Comparison of ENCODE assay signal across 33 cellular contexts in the genomic region with DNA sequence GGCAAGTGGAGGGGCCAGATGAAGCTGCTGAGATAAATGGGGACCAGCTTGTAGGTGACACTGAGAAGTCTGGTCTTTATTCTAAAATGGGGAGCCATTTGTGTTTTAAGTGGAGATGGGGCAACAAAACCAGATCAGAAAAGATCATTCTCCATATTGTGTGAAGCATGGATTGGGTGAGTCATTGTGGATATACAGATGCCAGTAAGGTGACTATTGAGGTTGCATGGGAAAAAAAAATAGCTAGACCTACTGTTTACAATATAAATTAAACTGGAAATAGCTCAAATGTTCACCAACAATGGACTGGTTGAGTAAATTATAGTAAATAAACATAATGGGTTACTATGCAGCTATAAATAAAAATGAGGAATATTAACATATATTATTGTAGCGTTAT. TPM values are rescaled to one million over a fixed set of nuclear protein-coding genes. Genes with fewer than 3 reads are reported as not detected.
DNase-seq lines count a peak whose midpoint lies in the region; ATAC-seq, FAIRE-seq and TF ChIP-seq lines count a peak whose summit lies in the region.
"Had no signal": no experiment of that assay in that cellular context is flagged by ENCODE, and none has a peak within 500 bp of the region (broad histone marks: within the 10 kb centered on the region; RNA-seq: fewer than 3 reads in every experiment).

No MANE protein-coding gene starts in this region.

- BruUV-seq in IMR-90 (replicated peaks; lab: Mats Ljungman, UMichigan): no TSS peak

- H4K8ac ChIP-seq in IMR-90 (ENCODE audit: low read depth in 2 of 2, low read length in 2 of 2): peak overlapping the region in 1 of 2 experiments; percentile 41; a peak in 1 of 4 replicates

- H4K20me1 ChIP-seq in IMR-90 (ENCODE audit: insufficient read depth, low read length) (no peaks in the 10 kb centered on the region), astrocyte (ENCODE audit: insufficient read depth, low read length) (no peaks in the 10 kb centered on the region)
- H4K20me1 ChIP-seq: BLaER1 treated with 17β-estradiol and CSF1 and Interleukin-3, amounts not matched to agents 10 nM and 100 nM had no signal

- peak overlapping the region; percentile 65; the same call in 1 of the 2 replicates for H2AK5ac ChIP-seq in IMR-90 (ENCODE audit: low read depth, low read length)

- H3K36me3 ChIP-seq in IMR-90 (ENCODE audit: control insufficient read depth, insufficient read depth, low read length) (no peaks in the 10 kb centered on the region), astrocyte (ENCODE audit: insufficient read depth, low read length) (no peaks in the 10 kb centered on the region), heart left ventricle (no peaks in the 10 kb centered on the region)
- H3K36me3 ChIP-seq: BLaER1 treated with 17β-estradiol and CSF1 and Interleukin-3, amounts not matched to agents 10 nM and 100 nM; HAP-1; heart right ventricle; neutrophil; upper lobe of left lung had no signal

- peak overlapping the region; percentile 28; the same call in 1 of the 2 replicates for H2BK120ac ChIP-seq in IMR-90 (ENCODE audit: low read depth, low read length)

- in situ Hi-C loops in IMR-90 (cut with MboI; ENCODE audit: low sequenced_read_pairs): no loop called here

- no peak overlapping the region for H4K5ac ChIP-seq in IMR-90 (ENCODE audit: low read depth, low read length)

- H3K9ac ChIP-seq in IMR-90 (ENCODE audit: low read depth, low read length) (no peak overlapping the region), astrocyte (ENCODE audit: low read length) (no peak overlapping the region)
- H3K9ac ChIP-seq: BLaER1 treated with 17β-estradiol and CSF1 and Interleukin-3, amounts not matched to agents 10 nM and 100 nM had no signal

- TF ChIP-seq POLR2A in IMR-90 (IDR thresholded peaks at IDR 0.05; ENCODE audit: low read depth, low read length) (no peak), heart left ventricle (IDR thresholded peaks at IDR 0.05) (no peak)

- no peaks in the 10 kb centered on the region for H3K27me3 ChIP-seq in IMR-90 (ENCODE audit: control insufficient read depth, insufficient read depth, low read length)
- no peaks in the 10 kb centered on the region for H3K27me3 ChIP-seq in astrocyte (ENCODE audit: insufficient read depth, low read length)
- peaks cover 2% of the 10 kb centered on the region for H3K27me3 ChIP-seq in foreskin keratinocyte
- peaks cover 0 to 16% (median 0%) of the 10 kb centered on the region in 9 donors for H3K27me3 ChIP-seq in heart left ventricle
- H3K27me3 ChIP-seq: BLaER1 treated with 17β-estradiol and CSF1 and Interleukin-3, amounts not matched to agents 10 nM and 100 nM had no signal

- no peak overlapping the region for H3K27ac ChIP-seq in IMR-90 (ENCODE audit: insufficient read depth, low read length)
- H3K27ac ChIP-seq in astrocyte (ENCODE audit: low read depth, low read length): no peak overlapping the region
- H3K27ac ChIP-seq in foreskin keratinocyte: no peak overlapping the region
- no peak overlapping the region for H3K27ac ChIP-seq in heart left ventricle
- H3K27ac ChIP-seq: BLaER1 treated with 17β-estradiol and CSF1 and Interleukin-3, amounts not matched to agents 10 nM and 100 nM; heart right ventricle; neutrophil; upper lobe of left lung; VCaP had no signal

- H3K79me2 ChIP-seq in astrocyte (ENCODE audit: insufficient read depth, low read length): no peaks in the 10 kb centered on the region

- H3K9me3 Mint-ChIP-seq in astrocyte (ENCODE audit: unreplicated experiment): no peaks in the 10 kb centered on the region
- H3K9me3 Mint-ChIP-seq: T-helper 2 cell treated with Interferon-gamma antibody and Interleukin-4, amounts not matched to agents 5 μg/mL and 100 μg/mL, for 36 hours had no signal

- H3K4me1 Mint-ChIP-seq in astrocyte (ENCODE audit: low read depth, unreplicated experiment): peaks cover 6% of the 10 kb centered on the region
- H3K4me1 Mint-ChIP-seq: activated CD4-positive, alpha-beta T cell treated with anti-CD3 and anti-CD28 coated beads, Interleukin-2, amount 10 ng/mL, durations not matched to agents 24 days and 14 days had no signal

- peak overlapping the region; percentile 34 for H3K14ac ChIP-seq in IMR-90 (replicated peaks; ENCODE audit: low read depth, low read length)

- H3K9me3 ChIP-seq in IMR-90 (ENCODE audit: control insufficient read depth, insufficient read depth, low read length) (no peaks in the 10 kb centered on the region), astrocyte (ENCODE audit: insufficient read depth, low read depth, low read length) (no peaks in the 10 kb centered on the region), heart left ventricle (peaks cover 0 to 12% (median 0%) of the 10 kb centered on the region in 12 donors)
- H3K9me3 ChIP-seq: HAP-1, neutrophil, upper lobe of left lung had no signal

- peak; percentile 51; the same call in 1 of the 2 replicates for ATAC-seq in IMR-90 (ENCODE audit: low read depth)
- peak; percentile 56 for ATAC-seq in foreskin keratinocyte
- ATAC-seq in activated CD4-positive, CD25-positive, alpha-beta regulatory T cell treated with anti-CD3 and anti-CD28 coated beads, Interleukin-2, amount 50 U/mL, for 24 hours: no peak
- ATAC-seq in heart left ventricle: no peak
- ATAC-seq: heart right ventricle, K562, left colon, sciatic nerve had no signal

- H2BK5ac ChIP-seq in IMR-90 (ENCODE audit: low read depth, low read length, poor library complexity, severe bottlenecking): no peak overlapping the region

- H3K4me3 ChIP-seq in IMR-90 (ENCODE audit: insufficient read depth, low read depth, low read length): no peak overlapping the region
- H3K4me3 ChIP-seq in astrocyte (ENCODE audit: insufficient read depth, low read depth, low read length): no peak overlapping the region
- no peak overlapping the region for H3K4me3 ChIP-seq in heart left ventricle
- H3K4me3 ChIP-seq: BLaER1 treated with 17β-estradiol and CSF1 and Interleukin-3, amounts not matched to agents 10 nM and 100 nM; HAP-1; heart right ventricle; K562; upper lobe of left lung had no signal

- H4K91ac ChIP-seq in IMR-90 (ENCODE audit: insufficient read depth, low read depth, low read length): peak overlapping the region; percentile 14; the same call in 1 of the 2 replicates

- no peak overlapping the region for H3K23ac ChIP-seq in IMR-90 (ENCODE audit: low read depth, low read length)

- H3K4me3 Mint-ChIP-seq in astrocyte (ENCODE audit: unreplicated experiment): no peak overlapping the region
- H3K4me3 Mint-ChIP-seq: activated CD4-positive, alpha-beta T cell treated with anti-CD3 and anti-CD28 coated beads, Interleukin-2, amount 10 ng/mL, durations not matched to agents 24 days and 14 days; T-helper 2 cell treated with Interferon-gamma antibody and Interleukin-4, amounts not matched to agents 5 μg/mL and 100 μg/mL, for 36 hours had no signal

- H3K27ac Mint-ChIP-seq in astrocyte (ENCODE audit: unreplicated experiment): peak overlapping the region; percentile 93
- H3K27ac Mint-ChIP-seq: activated CD4-positive, alpha-beta T cell treated with anti-CD3 and anti-CD28 coated beads, Interleukin-2, amount 10 ng/mL, durations not matched to agents 24 days and 14 days; progenitor cell of endocrine pancreas; T-helper 2 cell treated with Interferon-gamma antibody and Interleukin-4, amounts not matched to agents 5 μg/mL and 100 μg/mL, for 36 hours had no signal

- 0 out of 3 replicates have a peak overlapping the region, but pooled peaks have one; percentile 51 for H2BK15ac ChIP-seq in IMR-90 (ENCODE audit: low read depth, low read length)

- intact Hi-C loops in IMR-90 (cut with micrococcal nuclease) (no loop called here), heart left ventricle (cut with DNase I) (loop anchor here in 4 of 10 donors (10.0 kb wide), 2 partner anchors 217 to 317 kb away; no protein-coding TSS in a partner anchor)

- H2AK9ac ChIP-seq in IMR-90 (replicated peaks; ENCODE audit: low read depth, low read length, poor library complexity): no peak overlapping the region

- no peaks in the 10 kb centered on the region for H3K27me3 Mint-ChIP-seq in astrocyte (ENCODE audit: low read depth, unreplicated experiment)

- peak; percentile 50 for DNase-seq in EH (ENCODE audit: low read depth)
- peak; percentile 81 for DNase-seq in IMR-90
- DNase-seq in astrocyte (ENCODE audit: low read depth): peak; percentile 39
- DNase-seq in foreskin keratinocyte: peak; percentile 15 to 41
- DNase-seq in NCI-H2107 treated with DMSO at 0.1 percent for 48 hours (lab: John Stamatoyannopoulos, UW; ENCODE audit: unreplicated experiment): no peak
- no peak for DNase-seq in DMS 273 treated with DMSO at 0.1 percent for 48 hours (lab: John Stamatoyannopoulos, UW)
- no peak for DNase-seq in heart left ventricle
- DNase-seq: activated CD4-positive, alpha-beta T cell treated with anti-CD3 and anti-CD28 coated beads, Interleukin-2, amount 10 ng/mL, durations not matched to agents 24 days and 14 days; activated gamma-delta T cell treated with Interleukin-2 at 50 U/mL for 16 hours; activated T-cell treated with anti-CD3 and anti-CD28 coated beads, Interleukin-2, amount 50 U/mL, for 1 hour; COR-L47; DND-41; heart right ventricle; left colon; MM.1S; NCI-H1417; NCI-H2081 treated with DMSO at 0.1 percent for 48 hours; NCI-H82; stimulated activated CD4-positive, alpha-beta T cell treated with anti-CD3 and anti-CD28 coated beads, Interleukin-12 subunit alpha, Interleukin-12 subunit beta, amount 100 ng/mL, for 4 hours; stimulated activated CD4-positive, alpha-beta T cell treated with anti-CD3 and anti-CD28 coated beads, Interleukin-4, amount 100 ng/mL, for 1 hour; substantia nigra; upper lobe of left lung had no signal

- TF ChIP-seq RAD21 in IMR-90 (IDR thresholded peaks at IDR 0.05; ENCODE audit: low read length): no peak

- peak overlapping the region; percentile 54 for H2BK20ac ChIP-seq in IMR-90 (ENCODE audit: low read depth, low read length)

- WGBS in IMR-90 (ENCODE audit: extremely low coverage in 2 of 2, insufficient read length in 1 of 2), 2 experiments: no CpG with 5 or more reads among the region's 1 CpG
- 78 to 98% (median 94%) methylated on average over 1 of the region's 1 CpG for WGBS in heart left ventricle, 4 donors

- CTCF ChIA-PET in IMR-90 (lab: Yijun Ruan, JAX): no interaction called here

- no peak overlapping the region for H3K56ac ChIP-seq in IMR-90 (ENCODE audit: extremely low read depth, insufficient read depth, low read length)

- H3K4me1 ChIP-seq in IMR-90 (ENCODE audit: control insufficient read depth, insufficient read depth, low read length) (peaks cover 2% of the 10 kb centered on the region; the same call in 1 of the 2 replicates), astrocyte (ENCODE audit: insufficient read depth, low read length) (peaks cover 3% of the 10 kb centered on the region), foreskin keratinocyte (no peaks in the 10 kb centered on the region), heart left ventricle (peaks cover 0 to 4% (median 0%) of the 10 kb centered on the region in 12 donors)

- POLR2A ChIA-PET in IMR-90 (lab: Charles Lee; ENCODE audit: unreplicated experiment): no interaction called here

- no peaks in the 10 kb centered on the region for H3K36me3 Mint-ChIP-seq in astrocyte (ENCODE audit: low read depth, unreplicated experiment)

- peak overlapping the region; percentile 45 for H2AFZ ChIP-seq in IMR-90 (replicated peaks; ENCODE audit: low read length, poor library complexity)
- no peak overlapping the region for H2AFZ ChIP-seq in astrocyte (ENCODE audit: low read depth, low read length)

- H3K79me1 ChIP-seq in IMR-90 (ENCODE audit: low read depth in 1 of 2, low read length in 2 of 2): peaks cover 0 to 2% of the 10 kb centered on the region in 2 experiments; a peak in 1 of 4 replicates

- H3K4me2 ChIP-seq in IMR-90 (ENCODE audit: low read depth, low read length) (no peak overlapping the region), astrocyte (ENCODE audit: low read length) (no peak overlapping the region)
- H3K4me2 ChIP-seq: BLaER1 treated with 17β-estradiol and CSF1 and Interleukin-3, amounts not matched to agents 10 nM and 100 nM had no signal

- TF ChIP-seq CTCF in IMR-90 (conservative IDR thresholded peaks at IDR 0.05; ENCODE audit: low read depth, low read length) (no peak), astrocyte (IDR thresholded peaks at IDR 0.05; ENCODE audit: insufficient read depth, low read depth, low read length) (no peak), foreskin keratinocyte (conservative IDR thresholded peaks at IDR 0.05) (no peak), heart left ventricle (IDR thresholded peaks at IDR 0.05) (no peak)

- H3K4ac ChIP-seq in IMR-90 (ENCODE audit: low read depth, low read length): peak overlapping the region; percentile 54; the same call in 1 of the 2 replicates

- FAIRE-seq in astrocyte (lab: Jason Lieb, UNC): peak; percentile 82
- FAIRE-seq: GM12891, K562 had no signal

- H3K18ac ChIP-seq in IMR-90 (ENCODE audit: low read depth, low read length): peak overlapping the region; percentile 33; the same call in 1 of the 2 replicates

- peaks cover 5% of the 10 kb centered on the region; the same call in 1 of the 2 replicates for H3K9me1 ChIP-seq in IMR-90 (ENCODE audit: insufficient read depth, low read length)

- dilution Hi-C loops in IMR-90 (cut with HindIII; ENCODE audit: low sequenced_read_pairs, unreplicated experiment): no loop called here

RNA-seq across cellular contexts. Expression of gene MAP1B, which starts 5.4 kb away (rescaled TPM):
- total RNA-seq in IMR-90 (2012; rRNA removed): 183 and 212 TPM in 2 replicates
- 38.8 and 41.1 TPM in 2 replicates for polyA plus RNA-seq in IMR-90 (2012; rRNA removed)
- 19.2 and 29.1 TPM in 2 replicates for polyA plus RNA-seq in IMR-90 (2012; cell fraction: cytosol; rRNA removed)
- 33.2 and 44.8 TPM in 2 replicates for polyA plus RNA-seq in IMR-90 (2012; cell fraction: nucleus; rRNA removed; ENCODE audit: low replicate concordance)
- total RNA-seq in astrocyte: 386 and 476 TPM in 2 replicates
- 9.5 and 17.2 TPM in 2 replicates for total RNA-seq in foreskin keratinocyte
- polyA plus RNA-seq in foreskin keratinocyte: 1.4 and 2.4 TPM in 2 replicates
- total RNA-seq in heart left ventricle: 100 to 1,000 TPM in 7 of 9 donors, 10 to 100 TPM in 2; 52.4 to 603 (median 148) TPM
- polyA plus RNA-seq in heart left ventricle: 10 to 100 TPM; 10.1 to 29.6 TPM
- total RNA-seq: HT-29 had no signal

Comparison
In these comparisons a context has a peak if more than half of its experiments do, and no peak if none do; other contexts are left out.
1. DNase-seq: peak in EH (single experiment), IMR-90 (single experiment), astrocyte (single experiment) and foreskin keratinocyte (2 of 2); none in NCI-H2107 treated with DMSO at 0.1 percent for 48 hours (single experiment), DMS 273 treated with DMSO at 0.1 percent for 48 hours (single experiment) and heart left ventricle (0 of 5).
2. ATAC-seq: peak in IMR-90 (single experiment) and foreskin keratinocyte (single experiment); none in activated CD4-positive, CD25-positive, alpha-beta regulatory T cell treated with anti-CD3 and anti-CD28 coated beads, Interleukin-2, amount 50 U/mL, for 24 hours (0 of 2) and heart left ventricle (0 of 4).